8 cellular contexts compared by ENCODE assay signal in genomic region chr2:126658910-126659613, GRCh38. TPM values are rescaled to one million over a fixed set of nuclear protein-coding genes. Genes with fewer than 3 reads are reported as not detected.
DNase-seq lines count a peak whose midpoint lies in the region; ATAC-seq lines count a peak whose summit lies in the region.

No MANE protein-coding gene starts in this region.

- ATAC-seq in GM18508 (IDR thresholded peaks at IDR 0.05; ENCODE audit: insufficient read depth, unreplicated experiment) (peak; percentile 31), HG02759 (IDR thresholded peaks at IDR 0.05; ENCODE audit: unreplicated experiment) (peak; percentile 40)

- peak; percentile 38 for DNase-seq in RPMI7951 (ENCODE audit: low read depth)
- DNase-seq in astrocyte of the hippocampus (ENCODE audit: low read depth, low spot score): peak; percentile 32
- peak; percentile 58 to 86 for DNase-seq in lung microvascular endothelial cell (ENCODE audit: low read depth in 2 of 2)
- DNase-seq in stromal cell of bone marrow (ENCODE audit: low read depth): peak; percentile 67
- DNase-seq in NCI-H1105 (lab: John Stamatoyannopoulos, UW): no peak
- no peak for DNase-seq in effector CD4-positive, alpha-beta T cell

RNA-seq across cellular contexts. Expression of gene GYPC, which starts 3.1 kb away (rescaled TPM):
- total RNA-seq in RPMI7951 (2014; rRNA removed; shearing (Covaris generic)): 185 and 192 TPM in 2 replicates
- total RNA-seq in lung microvascular endothelial cell: 393 and 773 TPM in 2 replicates

Comparison
In these comparisons a context has a peak if more than half of its experiments do, and no peak if none do; other contexts are left out.
1. DNase-seq: peak in RPMI7951 (single experiment), astrocyte of the hippocampus (single experiment), lung microvascular endothelial cell (2 of 2) and stromal cell of bone marrow (single experiment); none in NCI-H1105 (single experiment) and effector CD4-positive, alpha-beta T cell (single experiment).